ENCODE assay signal across 1 cellular context in the genomic region with DNA sequence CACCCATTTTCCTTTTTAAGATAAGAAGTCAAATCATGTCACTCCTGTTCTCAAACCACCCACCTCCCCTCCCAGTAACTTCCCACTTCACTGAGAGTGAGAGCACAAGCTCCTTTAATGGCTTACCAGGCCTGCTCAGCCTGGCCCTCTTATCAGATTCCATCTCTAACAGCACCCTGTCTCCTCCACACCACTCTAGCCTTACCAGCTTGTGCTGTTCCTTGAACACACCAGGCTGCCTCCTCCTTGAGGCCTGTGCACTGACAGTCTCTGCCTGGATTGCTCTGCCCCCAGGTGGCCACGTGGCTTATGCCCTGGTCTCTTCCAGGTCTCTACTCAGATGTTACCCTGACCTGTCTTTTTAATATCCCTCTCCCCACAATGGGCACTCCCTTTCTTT.
TF ChIP-seq lines count a peak whose summit lies in the region.

No MANE protein-coding gene starts in this region.

TF ChIP-seq in K562, 482 proteins besides CTCF, POLR2A, EP300 and RAD21 (continued from another document and continues in another):
- no peak for TF ChIP-seq ZBTB40 (IDR thresholded peaks at IDR 0.05)
- TF ChIP-seq ZBTB40 (CRISPR knock-in tag; IDR thresholded peaks at IDR 0.05) = no peak
- TF ChIP-seq ZNF253 (CRISPR knock-in tag; conservative IDR thresholded peaks at IDR 0.05) = no peak
- TF ChIP-seq ZNF140 (CRISPR knock-in tag; IDR thresholded peaks at IDR 0.05) = no peak
- TF ChIP-seq ESRRA (IDR thresholded peaks at IDR 0.05; ENCODE audit: borderline replicate concordance, low read depth) = no peak
- no peak for TF ChIP-seq ZBTB26 (CRISPR knock-in tag; IDR thresholded peaks at IDR 0.05)
- peak; percentile 65; the same call in 1 of the 2 replicates for TF ChIP-seq ZNF592 (IDR thresholded peaks at IDR 0.05)
- TF ChIP-seq TGIF2 (CRISPR knock-in tag; IDR thresholded peaks at IDR 0.05) = no peak
- TF ChIP-seq TFAM (CRISPR knock-in tag; conservative IDR thresholded peaks at IDR 0.05) = no peak
- TF ChIP-seq, protein P1, sequence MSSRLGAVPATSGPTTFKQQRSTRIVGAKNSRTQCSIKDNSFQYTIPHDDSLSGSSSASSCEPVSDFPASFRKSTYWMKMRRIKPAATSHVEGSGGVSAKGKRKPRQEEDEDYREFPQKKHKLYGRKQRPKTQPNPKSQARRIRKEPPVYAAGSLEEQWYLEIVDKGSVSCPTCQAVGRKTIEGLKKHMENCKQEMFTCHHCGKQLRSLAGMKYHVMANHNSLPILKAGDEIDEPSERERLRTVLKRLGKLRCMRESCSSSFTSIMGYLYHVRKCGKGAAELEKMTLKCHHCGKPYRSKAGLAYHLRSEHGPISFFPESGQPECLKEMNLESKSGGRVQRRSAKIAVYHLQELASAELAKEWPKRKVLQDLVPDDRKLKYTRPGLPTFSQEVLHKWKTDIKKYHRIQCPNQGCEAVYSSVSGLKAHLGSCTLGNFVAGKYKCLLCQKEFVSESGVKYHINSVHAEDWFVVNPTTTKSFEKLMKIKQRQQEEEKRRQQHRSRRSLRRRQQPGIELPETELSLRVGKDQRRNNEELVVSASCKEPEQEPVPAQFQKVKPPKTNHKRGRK (tag; IDR thresholded peaks at IDR 0.05) = no peak
- TF ChIP-seq UBTF (IDR thresholded peaks at IDR 0.05; ENCODE audit: borderline replicate concordance in 1 of 2, low read depth in 2 of 2, low read length in 2 of 2) = no peak
- TF ChIP-seq GTF2F1 (IDR thresholded peaks at IDR 0.05; ENCODE audit: low read depth, low read length) = no peak
- TF ChIP-seq NONO (IDR thresholded peaks at IDR 0.05; ENCODE audit: low read depth in 2 of 2, low read length in 1 of 2) = no peak
- TF ChIP-seq MYC (IDR thresholded peaks at IDR 0.05; ENCODE audit: low read depth, low read length) = peak; percentile 65
- no peak for TF ChIP-seq MYC (CRISPR knock-in tag; IDR thresholded peaks at IDR 0.05; ENCODE audit: borderline replicate concordance, low read depth)
- TF ChIP-seq CHCHD3 (CRISPR knock-in tag; IDR thresholded peaks at IDR 0.05) = no peak
- no peak for TF ChIP-seq POLR2B (IDR thresholded peaks at IDR 0.05; ENCODE audit: low read depth, partially characterized antibody)
- no peak for TF ChIP-seq TCFL5 (CRISPR knock-in tag; conservative IDR thresholded peaks at IDR 0.05)
- TF ChIP-seq L3MBTL2 (IDR thresholded peaks at IDR 0.05) = 0 out of 2 replicates have a peak, but pooled peaks have one; percentile 10
- TF ChIP-seq, protein P2, sequence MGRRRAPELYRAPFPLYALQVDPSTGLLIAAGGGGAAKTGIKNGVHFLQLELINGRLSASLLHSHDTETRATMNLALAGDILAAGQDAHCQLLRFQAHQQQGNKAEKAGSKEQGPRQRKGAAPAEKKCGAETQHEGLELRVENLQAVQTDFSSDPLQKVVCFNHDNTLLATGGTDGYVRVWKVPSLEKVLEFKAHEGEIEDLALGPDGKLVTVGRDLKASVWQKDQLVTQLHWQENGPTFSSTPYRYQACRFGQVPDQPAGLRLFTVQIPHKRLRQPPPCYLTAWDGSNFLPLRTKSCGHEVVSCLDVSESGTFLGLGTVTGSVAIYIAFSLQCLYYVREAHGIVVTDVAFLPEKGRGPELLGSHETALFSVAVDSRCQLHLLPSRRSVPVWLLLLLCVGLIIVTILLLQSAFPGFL (CRISPR knock-in tag; IDR thresholded peaks at IDR 0.05) = no peak
- TF ChIP-seq E2F6 (IDR thresholded peaks at IDR 0.05; ENCODE audit: borderline replicate concordance in 1 of 2, extremely low read depth in 1 of 2, insufficient read depth in 1 of 2, insufficient read length in 1 of 2, low read depth in 1 of 2, low read length in 1 of 2, poor library complexity in 1 of 2, severe bottlenecking in 1 of 2) = no peak
- TF ChIP-seq, protein P3, sequence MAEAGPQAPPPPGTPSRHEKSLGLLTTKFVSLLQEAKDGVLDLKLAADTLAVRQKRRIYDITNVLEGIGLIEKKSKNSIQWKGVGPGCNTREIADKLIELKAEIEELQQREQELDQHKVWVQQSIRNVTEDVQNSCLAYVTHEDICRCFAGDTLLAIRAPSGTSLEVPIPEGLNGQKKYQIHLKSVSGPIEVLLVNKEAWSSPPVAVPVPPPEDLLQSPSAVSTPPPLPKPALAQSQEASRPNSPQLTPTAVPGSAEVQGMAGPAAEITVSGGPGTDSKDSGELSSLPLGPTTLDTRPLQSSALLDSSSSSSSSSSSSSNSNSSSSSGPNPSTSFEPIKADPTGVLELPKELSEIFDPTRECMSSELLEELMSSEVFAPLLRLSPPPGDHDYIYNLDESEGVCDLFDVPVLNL (CRISPR knock-in tag; IDR thresholded peaks at IDR 0.05; ENCODE audit: low read depth) = no peak
- TF ChIP-seq JUND (IDR thresholded peaks at IDR 0.05; ENCODE audit: borderline replicate concordance, low read depth, low read length) = peak; percentile 44; the same call in 1 of the 2 replicates
- TF ChIP-seq JUND (tag; IDR thresholded peaks at IDR 0.05; ENCODE audit: borderline replicate concordance, low read depth, low read length) = no peak; the same call in 2 of the 3 replicates
- TF ChIP-seq CEBPG (CRISPR knock-in tag; IDR thresholded peaks at IDR 0.05) = no peak
- TF ChIP-seq CEBPG (tag; conservative IDR thresholded peaks at IDR 0.05 in 1 of 2, IDR thresholded peaks at IDR 0.05 in 1 of 2) = no peak
- no peak for TF ChIP-seq ZNF282 (CRISPR knock-in tag; IDR thresholded peaks at IDR 0.05)
- TF ChIP-seq ZNF785 (CRISPR knock-in tag; IDR thresholded peaks at IDR 0.05) = no peak
- TF ChIP-seq KDM2B (CRISPR knock-in tag; IDR thresholded peaks at IDR 0.05) = no peak
- TF ChIP-seq POLR3G (IDR thresholded peaks at IDR 0.05; ENCODE audit: extremely low read depth, insufficient read length, insufficient replicate concordance) = no peak
- TF ChIP-seq SMAD2 (IDR thresholded peaks at IDR 0.05; ENCODE audit: low read depth, low read length) = no peak
